30 cellular contexts compared by ENCODE assay signal in the genomic region with DNA sequence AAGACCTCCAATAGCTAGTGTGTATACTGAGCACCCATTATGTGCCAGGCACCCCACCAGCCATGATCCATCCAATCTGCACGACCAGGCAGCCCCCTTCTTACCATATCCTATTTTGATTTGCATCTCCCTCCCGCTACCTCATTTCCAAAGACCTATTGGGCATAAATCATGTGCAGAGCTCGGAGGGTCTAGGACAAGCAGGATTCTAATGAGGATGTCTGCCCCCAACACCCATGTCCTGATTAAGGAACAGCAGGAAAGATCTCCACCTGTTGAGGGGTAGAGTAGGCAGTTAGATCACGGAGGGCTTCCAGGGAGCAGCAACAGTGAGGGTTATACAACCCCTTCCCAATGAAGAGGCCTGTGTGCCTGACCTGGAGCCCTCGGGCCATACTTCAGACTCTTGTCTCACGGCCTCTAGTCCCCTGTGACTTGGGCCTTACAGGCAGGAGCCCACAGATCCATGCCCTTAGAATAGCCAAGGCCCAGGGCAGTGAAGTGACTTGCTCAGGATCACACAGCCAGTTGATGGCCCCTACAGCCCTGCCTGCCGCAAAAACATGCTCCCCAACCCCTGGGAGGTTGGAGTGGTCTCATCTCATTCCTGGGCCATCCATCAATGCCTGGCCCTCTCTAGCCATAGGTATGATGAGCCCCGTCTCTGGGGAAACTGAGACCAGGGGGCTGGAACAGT. TPM values are rescaled to one million over a fixed set of nuclear protein-coding genes. Genes with fewer than 3 reads are reported as not detected.
DNase-seq lines count a peak whose midpoint lies in the region; FAIRE-seq and TF ChIP-seq lines count a peak whose summit lies in the region.
"Had no signal": no experiment of that assay in that cellular context is flagged by ENCODE, and none has a peak within 500 bp of the region (broad histone marks: within the 10 kb centered on the region; RNA-seq: fewer than 3 reads in every experiment).

No MANE protein-coding gene starts in this region.

- no peak overlapping the region; the same call in 1 of the 2 replicates for H2BK5ac ChIP-seq in H1 (ENCODE audit: low read depth, low read length)

- no peak overlapping the region for H3K18ac ChIP-seq in H1 (ENCODE audit: extremely low read depth, low read length)

- H2AK5ac ChIP-seq in H1 (ENCODE audit: low read depth, low read length) = no peak overlapping the region

- no peaks in the 10 kb centered on the region for H3K27me3 Mint-ChIP-seq in osteocyte (ENCODE audit: unreplicated experiment)

- H3K23me2 ChIP-seq in H1 (ENCODE audit: low read depth, low read length) = peaks cover 7% of the 10 kb centered on the region; the same call in 1 of the 2 replicates

- intact Hi-C loops in posterior vena cava (cut with DNase I) = no loop called here

- no peaks in the 10 kb centered on the region for H3K36me3 ChIP-seq in H1 (ENCODE audit: control insufficient read depth in 2 of 4, insufficient read depth in 4 of 4, low read length in 3 of 4)
- H3K36me3 ChIP-seq: cardiac muscle cell, esophagus squamous epithelium, pancreas had no signal

- TF ChIP-seq CTCF in GM13977 (IDR thresholded peaks at IDR 0.05; ENCODE audit: extremely low read depth, insufficient read depth, missing control alignments) = no peak
- no peak for TF ChIP-seq CTCF in H1 (IDR thresholded peaks at IDR 0.05; ENCODE audit: control extremely low read depth in 1 of 3, insufficient read depth in 1 of 3, low read depth in 1 of 3, low read length in 3 of 3)
- no peak for TF ChIP-seq CTCF in osteocyte (IDR thresholded peaks at IDR 0.05)

- no peak overlapping the region for H3K4ac ChIP-seq in H1 (replicated peaks; ENCODE audit: insufficient read length, low read depth, low read length)

- POLR2A ChIA-PET in H1 (lab: Charles Lee; ENCODE audit: partially characterized antibody) = interaction anchor here (0.7 to 1.9 kb wide), 4 partner anchors 9 to 54 kb away, joined by 3 to 8 read pairs (median 4); a partner anchor contains a TSS

- no peak overlapping the region for H3K9ac ChIP-seq in H1 (replicated peaks in 1 of 4; ENCODE audit: extremely low read depth in 1 of 4, low read depth in 3 of 4, low read length in 3 of 4)

- H3K14ac ChIP-seq in H1 (ENCODE audit: insufficient read length) = no peak overlapping the region

- no peaks in the 10 kb centered on the region for H3K9me3 ChIP-seq in H1 (ENCODE audit: insufficient read depth in 2 of 2, low read depth in 1 of 2, low read length in 1 of 2)
- H3K9me3 ChIP-seq: esophagus squamous epithelium, pancreas had no signal

- H3K9me3 Mint-ChIP-seq in osteocyte (ENCODE audit: unreplicated experiment) = no peaks in the 10 kb centered on the region
- H3K9me3 Mint-ChIP-seq: activated naive CD4-positive, alpha-beta T cell treated with anti-CD3 and anti-CD28 coated beads, Interleukin-2, amount 50 U/mL, for 72 hours; activated T-helper 1 cell treated with anti-CD3 and anti-CD28 coated beads, Interleukin-12 subunit alpha, Interleukin-12 subunit beta, Interleukin-2, Interleukin-4 antibody, amounts not matched to agents 30 ng/mL and 10 ng/mL and 1 ng/mL, durations not matched to agents 14 hours and 24 hours and 36 hours; WTC11 had no signal

- peaks cover 0 to 19% (median 8%) of the 10 kb centered on the region in 4 experiments; a peak in 6 of 7 replicates for H3K4me1 ChIP-seq in H1 (replicated peaks in 1 of 4; ENCODE audit: control insufficient read depth in 3 of 4, insufficient read depth in 4 of 4, low read length in 3 of 4)
- H3K4me1 ChIP-seq: pancreas had no signal

- H2BK15ac ChIP-seq in H1 (ENCODE audit: low read length) = no peak overlapping the region

- peak overlapping the region; percentile 11; the same call in 1 of the 2 replicates for H4K8ac ChIP-seq in H1 (ENCODE audit: extremely low read depth, insufficient read depth, low read length)

- no peak overlapping the region for H3K23ac ChIP-seq in H1 (ENCODE audit: insufficient read length)

- TF ChIP-seq RAD21 in H1 (IDR thresholded peaks at IDR 0.05 in 1 of 2, conservative IDR thresholded peaks at IDR 0.05 in 1 of 2; ENCODE audit: low read depth in 2 of 2, low read length in 2 of 2) = no peak

- H2BK20ac ChIP-seq in H1 (ENCODE audit: low read length) = no peak overlapping the region

- H3K4me3 ChIP-seq in H1 (ENCODE audit: extremely low read depth in 1 of 4, insufficient read depth in 2 of 4, low read depth in 3 of 4, low read length in 4 of 4) = no peak overlapping the region
- H3K4me3 ChIP-seq: cardiac muscle cell, esophagus squamous epithelium, GM12878, hepatocyte, pancreas had no signal

- CTCF ChIA-PET in H1 (lab: Charles Lee; ENCODE audit: partially characterized antibody) = interaction anchor here (1.3 to 11.1 kb wide), 5 partner anchors 10 to 194 kb away, joined by 3 to 202 read pairs (median 10); no protein-coding TSS in a partner anchor

- no peaks in the 10 kb centered on the region for H3K79me1 ChIP-seq in H1 (ENCODE audit: low read depth, low read length)

- no peak overlapping the region for H4K91ac ChIP-seq in H1 (replicated peaks; ENCODE audit: insufficient read length, low read length)

- H3K4me1 Mint-ChIP-seq in osteocyte (ENCODE audit: unreplicated experiment) = peaks cover 45% of the 10 kb centered on the region

- H3K4me2 ChIP-seq in H1 (ENCODE audit: insufficient read depth in 1 of 2, low read depth in 2 of 2, low read length in 2 of 2) = no peak overlapping the region
- H3K4me2 ChIP-seq: hepatocyte had no signal

- no peaks in the 10 kb centered on the region for H3K79me2 ChIP-seq in H1 (ENCODE audit: control insufficient read depth in 1 of 2, insufficient read depth in 2 of 2, low read length in 2 of 2)

- no peak overlapping the region for H2BK120ac ChIP-seq in H1 (replicated peaks; ENCODE audit: low read depth, low read length)

- peaks cover 0 to 22% (median 18%) of the 10 kb centered on the region in 4 experiments; a peak in 6 of 7 replicates for H3K27me3 ChIP-seq in H1 (replicated peaks in 1 of 4; ENCODE audit: control insufficient read depth in 3 of 4, extremely low read depth in 1 of 4, insufficient read depth in 3 of 4, low read length in 3 of 4)
- H3K27me3 ChIP-seq: cardiac muscle cell, hepatocyte, pancreas had no signal

- H2AFZ ChIP-seq in H1 (ENCODE audit: low read length) = no peak overlapping the region
- H2AFZ ChIP-seq: hepatocyte had no signal

- H3K4me3 Mint-ChIP-seq in osteocyte (ENCODE audit: unreplicated experiment) = no peak overlapping the region
- H3K4me3 Mint-ChIP-seq: activated T-helper 1 cell treated with anti-CD3 and anti-CD28 coated beads, Interleukin-12 subunit alpha, Interleukin-12 subunit beta, Interleukin-2, Interleukin-4 antibody, amounts not matched to agents 30 ng/mL and 10 ng/mL and 1 ng/mL, durations not matched to agents 14 hours and 24 hours and 36 hours; WTC11 had no signal

- TF ChIP-seq POLR2A in H1 (IDR thresholded peaks at IDR 0.05; ENCODE audit: control extremely low read depth in 1 of 2, low read depth in 2 of 2, low read length in 2 of 2) = no peak

- H3K27ac Mint-ChIP-seq in osteocyte (ENCODE audit: unreplicated experiment) = no peak overlapping the region
- H3K27ac Mint-ChIP-seq: activated T-helper 1 cell treated with anti-CD3 and anti-CD28 coated beads, Interleukin-12 subunit alpha, Interleukin-12 subunit beta, Interleukin-2, Interleukin-4 antibody, amounts not matched to agents 30 ng/mL and 10 ng/mL and 1 ng/mL, durations not matched to agents 14 hours and 24 hours and 36 hours; WTC11 had no signal

- H3K56ac ChIP-seq in H1 (replicated peaks; ENCODE audit: insufficient read length, low read depth, low read length) = no peak overlapping the region

- in situ Hi-C loops in GM13977 (cut with MboI; ENCODE audit: low pct_unique_long_range_greater_than_20kb, low sequenced_read_pairs, unreplicated experiment) = no loop called here

- H3K36me3 Mint-ChIP-seq in osteocyte (ENCODE audit: unreplicated experiment) = no peaks in the 10 kb centered on the region
- H3K36me3 Mint-ChIP-seq: WTC11 had no signal

- no peak overlapping the region for H3K27ac ChIP-seq in H1 (ENCODE audit: low read depth, low read length)
- H3K27ac ChIP-seq: cardiac muscle cell, hepatocyte, pancreas had no signal

- no peak for TF ChIP-seq EP300 in H1 (IDR thresholded peaks at IDR 0.05; ENCODE audit: borderline replicate concordance in 1 of 2, low read depth in 2 of 2, low read length in 2 of 2)

- peak; percentile 5 for DNase-seq in D341Med (ENCODE audit: low spot score)
- peak; percentile 14 for DNase-seq in GM13977 (ENCODE audit: low spot score)
- peak in 1 of 2 experiments; percentile 40 for DNase-seq in H1 (ENCODE audit: low read depth in 1 of 2, low spot score in 2 of 2)
- DNase-seq in posterior vena cava (ENCODE audit: low spot score) = peak; percentile 55
- DNase-seq in activated CD4-positive, CD25-positive, alpha-beta regulatory T cell (lab: John Stamatoyannopoulos, UW) = no peak
- DNase-seq in osteocyte (ENCODE audit: extremely low spot score, unreplicated experiment) = no peak
- no peak for DNase-seq in activated gamma-delta T cell (lab: John Stamatoyannopoulos, UW)
- DNase-seq: activated CD4-positive, alpha-beta T cell treated with anti-CD3 and anti-CD28 coated beads, Interleukin-2, amount 50 U/mL, for 4 hours; anterior cingulate cortex; C1 segment of cervical spinal cord; dermis blood vessel endothelial cell; esophagus squamous epithelium; foreskin melanocyte; GOT3; KBM-7; left cardiac atrium; mesenchymal stem cell; NCI-H2029 treated with DMSO at 0.1 percent for 48 hours; NCI-H526 treated with DMSO at 0.1 percent for 48 hours; SIG-M5; stimulated activated CD4-positive, alpha-beta T cell treated with anti-CD3 and anti-CD28 coated beads, Interleukin-2, amount 100 ng/mL, for 48 hours; T1000; trophoblast cell had no signal

- no peak for FAIRE-seq in H1 (lab: Jason Lieb, UNC)
- FAIRE-seq: GM12878, pancreas had no signal

- no peaks in the 10 kb centered on the region for H4K20me1 ChIP-seq in H1 (replicated peaks in 1 of 2; ENCODE audit: control insufficient read depth in 1 of 2, insufficient read depth in 2 of 2, low read length in 2 of 2)

- H2BK12ac ChIP-seq in H1 (ENCODE audit: low read depth, low read length) = no peak overlapping the region

- H4K5ac ChIP-seq in H1 (ENCODE audit: insufficient read length, low read depth, low read length) = no peak overlapping the region

- WGBS in H1 (ENCODE audit: extremely low coverage in 1 of 2, insufficient coverage in 1 of 2, insufficient read length in 1 of 2, insufficient replicate concordance in 2 of 2, low coverage in 1 of 2, low lambda C conversion rate in 2 of 2, missing lambda C conversion rate in 1 of 2), 2 experiments = 80% methylated on average over 8 of the region's 8 CpGs; no CpG with 5 or more reads in 1 of the 2 experiments

RNA-seq across cellular contexts. Expression of a gene that starts 3.5 kb away (rescaled TPM):
- 5.7 and 6.8 TPM in 2 replicates for total RNA-seq in H1 (2021; fragmentation: NEBNext Ultra II Directional; extraction: Animal tissue kit (Norgen Biotek cat#: 25700))
- polyA plus RNA-seq in H1 (2011; rRNA removed) = 7.9 and 10.8 TPM in 2 replicates
- polyA plus RNA-seq in H1 (2011; cell fraction: cytosol; rRNA removed) = 7.0 TPM
- 9.4 TPM for polyA plus RNA-seq in H1 (2011; cell fraction: nucleus; rRNA removed)
- polyA plus RNA-seq in H1 (2012, experiment 1 of 2) = 5.8 to 13.8 TPM (median 7.0 TPM) in 4 replicates
- 62.0 TPM for polyA plus RNA-seq in H1 (2012, experiment 2 of 2)
- 4.5 TPM for polyA plus RNA-seq in H1 (2013, experiment 1 of 2)
- 6.3 TPM for polyA plus RNA-seq in H1 (2013, experiment 2 of 2)
- 3.0 and 3.2 TPM in 2 replicates for polyA minus RNA-seq in H1 (2011; rRNA and poly(A)+ RNA removed)
- 6.1 TPM for polyA minus RNA-seq in H1 (2011; cell fraction: cytosol; rRNA and poly(A)+ RNA removed)
- polyA minus RNA-seq in H1 (2011; cell fraction: nucleus; rRNA and poly(A)+ RNA removed) = 4.5 TPM
- 10 to 100 TPM; 26.7 to 31.5 TPM for total RNA-seq in posterior vena cava
- 44.2 and 49.2 TPM in 2 replicates for total RNA-seq in osteocyte
- total RNA-seq: GM12878 had no signal

RNA-seq across cellular contexts. Expression of a gene that starts 22.5 kb away (rescaled TPM):
- total RNA-seq in H1 (2021; fragmentation: NEBNext Ultra II Directional; extraction: Animal tissue kit (Norgen Biotek cat#: 25700)) = 40.2 and 43.8 TPM in 2 replicates
- 76.3 and 113 TPM in 2 replicates for polyA plus RNA-seq in H1 (2011; rRNA removed)
- 75.7 TPM for polyA plus RNA-seq in H1 (2011; cell fraction: cytosol; rRNA removed)
- polyA plus RNA-seq in H1 (2011; cell fraction: nucleus; rRNA removed) = 349 TPM
- polyA plus RNA-seq in H1 (2012, experiment 1 of 2) = 35.5 to 56.1 TPM (median 47.0 TPM) in 4 replicates
- 45.1 TPM for polyA plus RNA-seq in H1 (2012, experiment 2 of 2)
- polyA plus RNA-seq in H1 (2013, experiment 1 of 2) = 69.5 TPM
- 71.8 TPM for polyA plus RNA-seq in H1 (2013, experiment 2 of 2)
- 31.1 and 40.9 TPM in 2 replicates for polyA minus RNA-seq in H1 (2011; rRNA and poly(A)+ RNA removed)
- 34.5 TPM for polyA minus RNA-seq in H1 (2011; cell fraction: cytosol; rRNA and poly(A)+ RNA removed)
- 39.8 TPM for polyA minus RNA-seq in H1 (2011; cell fraction: nucleus; rRNA and poly(A)+ RNA removed)
- total RNA-seq in posterior vena cava = 100 to 1,000 TPM in 1 of 2 donors, 10 to 100 TPM in 1; 83.0 to 106 TPM
- 117 and 118 TPM in 2 replicates for total RNA-seq in osteocyte

RNA-seq across cellular contexts. Expression of a gene that starts 36.3 kb away (rescaled TPM):
- total RNA-seq in H1 (2021; fragmentation: NEBNext Ultra II Directional; extraction: Animal tissue kit (Norgen Biotek cat#: 25700)) = 0.22 and 0.23 TPM in 2 replicates
- polyA plus RNA-seq in H1 (2011; rRNA removed) = 0.62 and 1.4 TPM in 2 replicates
- 1.7 TPM for polyA plus RNA-seq in H1 (2011; cell fraction: cytosol; rRNA removed)
- polyA plus RNA-seq in H1 (2011; cell fraction: nucleus; rRNA removed) = 3.9 TPM
- 0.43 to 0.91 TPM (median 0.72 TPM) in 4 replicates for polyA plus RNA-seq in H1 (2012, experiment 1 of 2)
- polyA plus RNA-seq in H1 (2012, experiment 2 of 2) = 1.0 TPM
- 0.08 TPM for polyA plus RNA-seq in H1 (2013, experiment 1 of 2)
- 0.09 TPM for polyA plus RNA-seq in H1 (2013, experiment 2 of 2)
- 0.95 and 1.1 TPM in 2 replicates for polyA minus RNA-seq in H1 (2011; rRNA and poly(A)+ RNA removed)
- polyA minus RNA-seq in H1 (2011; cell fraction: cytosol; rRNA and poly(A)+ RNA removed) = 0.81 TPM
- polyA minus RNA-seq in H1 (2011; cell fraction: nucleus; rRNA and poly(A)+ RNA removed) = 2.9 TPM
- total RNA-seq in posterior vena cava (1 to 10 TPM; 5.8 to 9.5 TPM), osteocyte (0.81 and 2.0 TPM in 2 replicates)
- total RNA-seq: activated T-helper 1 cell treated with anti-CD3 and anti-CD28 coated beads, Interleukin-12 subunit alpha, Interleukin-12 subunit beta, Interleukin-2, Interleukin-4 antibody, amounts not matched to agents 30 ng/mL and 10 ng/mL and 1 ng/mL, durations not matched to agents 14 hours and 24 hours and 36 hours; dermis blood vessel endothelial cell had no signal

RNA-seq across cellular contexts. Expression of a gene that starts 53.6 kb away (rescaled TPM):
- total RNA-seq in H1 (2021; fragmentation: NEBNext Ultra II Directional; extraction: Animal tissue kit (Norgen Biotek cat#: 25700)) = 1,461 and 1,535 TPM in 2 replicates
- polyA plus RNA-seq in H1 (2011; rRNA removed) = 895 and 1,153 TPM in 2 replicates
- 859 TPM for polyA plus RNA-seq in H1 (2011; cell fraction: cytosol; rRNA removed)
- 858 TPM for polyA plus RNA-seq in H1 (2011; cell fraction: nucleus; rRNA removed)
- 2,371 to 2,868 TPM (median 2,459 TPM) in 4 replicates for polyA plus RNA-seq in H1 (2012, experiment 1 of 2)
- polyA plus RNA-seq in H1 (2012, experiment 2 of 2) = 3,437 TPM
- 1,345 TPM for polyA plus RNA-seq in H1 (2013, experiment 1 of 2)
- polyA plus RNA-seq in H1 (2013, experiment 2 of 2) = 1,427 TPM
- polyA minus RNA-seq in H1 (2011; rRNA and poly(A)+ RNA removed) = 388 and 391 TPM in 2 replicates
- polyA minus RNA-seq in H1 (2011; cell fraction: cytosol; rRNA and poly(A)+ RNA removed) = 705 TPM
- 403 TPM for polyA minus RNA-seq in H1 (2011; cell fraction: nucleus; rRNA and poly(A)+ RNA removed)
- total RNA-seq in posterior vena cava = 1,000 to 10,000 TPM; 2,679 to 3,454 TPM
- total RNA-seq in osteocyte = 2,993 and 3,020 TPM in 2 replicates

Comparison
In these comparisons a context has a peak if more than half of its experiments do, and no peak if none do; other contexts are left out.
1. DNase-seq: peak in D341Med (single experiment), GM13977 (single experiment) and posterior vena cava (single experiment); none in activated CD4-positive, CD25-positive, alpha-beta regulatory T cell (0 of 4), osteocyte (single experiment) and activated gamma-delta T cell (single experiment).